27 cellular contexts compared by ENCODE assay signal in genomic region chr3:170496026-170496867, GRCh38.
A peak's percentile ranks its signal among the peaks of the same experiment; 100 is the strongest.
DNase-seq lines count a peak whose midpoint lies in the region; ATAC-seq and TF ChIP-seq lines count a peak whose summit lies in the region.
"Had no signal": no experiment of that assay in that cellular context is flagged by ENCODE, and none has a peak within 500 bp of the region (broad histone marks: within the 10 kb centered on the region; RNA-seq: fewer than 3 reads in every experiment).

No MANE protein-coding gene starts in this region.

- H3K4me1 ChIP-seq in DND-41 (ENCODE audit: insufficient read depth, low read length): no peaks in the 10 kb centered on the region
- no peaks in the 10 kb centered on the region for H3K4me1 ChIP-seq in neural progenitor cell
- H3K4me1 ChIP-seq in hepatocyte (ENCODE audit: insufficient read depth): peaks cover 15% of the 10 kb centered on the region
- H3K4me1 ChIP-seq in sigmoid colon: no peaks in the 10 kb centered on the region
- H3K4me1 ChIP-seq: BE2C, breast epithelium, esophagus squamous epithelium, gastrocnemius medialis, spleen, upper lobe of left lung had no signal

- TF ChIP-seq POLR2A in sigmoid colon (IDR thresholded peaks at IDR 0.05): no peak

- H3K9me3 Mint-ChIP-seq in neural progenitor cell: peaks cover 7% of the 10 kb centered on the region
- H3K9me3 Mint-ChIP-seq: activated naive CD4-positive, alpha-beta T cell treated with anti-CD3 and anti-CD28 coated beads, Interleukin-2, amount 10 ng/mL, durations not matched to agents 7 days and 5 days; memory B cell; naive thymus-derived CD8-positive, alpha-beta T cell had no signal

- no peak overlapping the region for H2AFZ ChIP-seq in DND-41 (ENCODE audit: low read depth, low read length)
- H2AFZ ChIP-seq in neural progenitor cell (replicated peaks): no peak overlapping the region
- no peak overlapping the region for H2AFZ ChIP-seq in hepatocyte

- H3K27me3 ChIP-seq in DND-41 (ENCODE audit: insufficient read depth, low read length, poor library complexity): no peaks in the 10 kb centered on the region
- H3K27me3 ChIP-seq in neural progenitor cell: no peaks in the 10 kb centered on the region
- H3K27me3 ChIP-seq in hepatocyte: no peaks in the 10 kb centered on the region
- no peaks in the 10 kb centered on the region for H3K27me3 ChIP-seq in sigmoid colon
- H3K27me3 ChIP-seq: BE2C, breast epithelium, esophagus squamous epithelium, gastrocnemius medialis, MG63, upper lobe of left lung had no signal

- H3K9me2 ChIP-seq in hepatocyte (replicated peaks; ENCODE audit: insufficient read depth): no peaks in the 10 kb centered on the region

- TF ChIP-seq EP300 in Ishikawa (IDR thresholded peaks at IDR 0.05; ENCODE audit: borderline replicate concordance) (no peak), sigmoid colon (IDR thresholded peaks at IDR 0.05) (no peak)

- no peaks in the 10 kb centered on the region for H3F3A ChIP-seq in neural progenitor cell (ENCODE audit: low read depth)

- H3K36me3 ChIP-seq in DND-41 (ENCODE audit: insufficient read depth, low read length) (no peaks in the 10 kb centered on the region), neural progenitor cell (no peaks in the 10 kb centered on the region), hepatocyte (replicated peaks; ENCODE audit: insufficient read depth, low read depth) (no peaks in the 10 kb centered on the region), sigmoid colon (no peaks in the 10 kb centered on the region)
- H3K36me3 ChIP-seq: breast epithelium, esophagus squamous epithelium, gastrocnemius medialis, MG63, spleen, upper lobe of left lung had no signal

- H3K9me3 ChIP-seq in DND-41 (ENCODE audit: insufficient read depth, low read length, severe bottlenecking): no peaks in the 10 kb centered on the region
- H3K9me3 ChIP-seq in neural progenitor cell (ENCODE audit: low read depth): no peaks in the 10 kb centered on the region
- H3K9me3 ChIP-seq in hepatocyte (ENCODE audit: low read depth): no peaks in the 10 kb centered on the region
- no peaks in the 10 kb centered on the region for H3K9me3 ChIP-seq in sigmoid colon
- H3K9me3 ChIP-seq: BE2C, breast epithelium, esophagus squamous epithelium, gastrocnemius medialis, MG63, spleen, upper lobe of left lung had no signal

- H3K36me3 Mint-ChIP-seq in neural progenitor cell: peaks cover 2% of the 10 kb centered on the region
- H3K36me3 Mint-ChIP-seq: activated naive CD4-positive, alpha-beta T cell treated with anti-CD3 and anti-CD28 coated beads, Interleukin-2, amount 10 ng/mL, durations not matched to agents 7 days and 5 days; memory B cell; naive thymus-derived CD8-positive, alpha-beta T cell had no signal

- no peak for ATAC-seq in DND-41 (ENCODE audit: insufficient read depth, low read depth)
- ATAC-seq: gastrocnemius medialis; naive thymus-derived CD8-positive, alpha-beta T cell had no signal

- H3K4me3 ChIP-seq in DND-41 (ENCODE audit: low read depth in 1 of 2, low read length in 2 of 2) (no peak overlapping the region), choroid plexus epithelial cell (ENCODE audit: low read depth, low read length) (no peak overlapping the region), neural progenitor cell (no peak overlapping the region), hepatocyte (no peak overlapping the region), sigmoid colon (no peak overlapping the region)
- H3K4me3 ChIP-seq: breast epithelium, esophagus squamous epithelium, gastrocnemius medialis, MG63, spleen, upper lobe of left lung had no signal

- no peaks in the 10 kb centered on the region for H3K4me1 Mint-ChIP-seq in neural progenitor cell
- H3K4me1 Mint-ChIP-seq: activated naive CD4-positive, alpha-beta T cell treated with anti-CD3 and anti-CD28 coated beads, Interleukin-2, amount 10 ng/mL, durations not matched to agents 7 days and 5 days; memory B cell; naive thymus-derived CD8-positive, alpha-beta T cell had no signal

- H3K79me2 ChIP-seq in DND-41 (ENCODE audit: insufficient read depth, low read length) (no peaks in the 10 kb centered on the region), neural progenitor cell (ENCODE audit: low read depth) (no peaks in the 10 kb centered on the region), hepatocyte (no peaks in the 10 kb centered on the region)

- peaks cover 2% of the 10 kb centered on the region for H3K27me3 Mint-ChIP-seq in neural progenitor cell (ENCODE audit: insufficient read depth, low read depth)

- H3K27ac Mint-ChIP-seq in neural progenitor cell: peak overlapping the region; percentile 36
- H3K27ac Mint-ChIP-seq: activated naive CD4-positive, alpha-beta T cell treated with anti-CD3 and anti-CD28 coated beads, Interleukin-2, amount 10 ng/mL, durations not matched to agents 7 days and 5 days; memory B cell; naive thymus-derived CD8-positive, alpha-beta T cell had no signal

- intact Hi-C loops in sigmoid colon (cut with DNase I): no loop called here

- no peak overlapping the region for H3K9ac ChIP-seq in DND-41 (ENCODE audit: low read depth, low read length)
- no peak overlapping the region for H3K9ac ChIP-seq in neural progenitor cell

- peak; percentile 22; the same call in 1 of the 2 replicates for TF ChIP-seq RAD21 in Ishikawa (IDR thresholded peaks at IDR 0.05; ENCODE audit: low read depth)

- no peak overlapping the region for H3K4me3 Mint-ChIP-seq in neural progenitor cell
- H3K4me3 Mint-ChIP-seq: activated naive CD4-positive, alpha-beta T cell treated with anti-CD3 and anti-CD28 coated beads, Interleukin-2, amount 10 ng/mL, durations not matched to agents 7 days and 5 days; memory B cell; naive thymus-derived CD8-positive, alpha-beta T cell had no signal

- TF ChIP-seq CTCF in DND-41 (IDR thresholded peaks at IDR 0.05; ENCODE audit: borderline replicate concordance, extremely low read depth, low read length, poor library complexity, severe bottlenecking) (peak; percentile 26), choroid plexus epithelial cell (conservative IDR thresholded peaks at IDR 0.05; ENCODE audit: low read depth, low read length) (peak; percentile 23), neural progenitor cell (IDR thresholded peaks at IDR 0.05) (peak; percentile 30), hepatocyte (IDR thresholded peaks at IDR 0.05; ENCODE audit: poor library complexity) (no peak), sigmoid colon (IDR thresholded peaks at IDR 0.05) (no peak)

- H3K27ac ChIP-seq in DND-41 (ENCODE audit: low read length) (no peak overlapping the region), neural progenitor cell (no peak overlapping the region), hepatocyte (no peak overlapping the region), sigmoid colon (no peak overlapping the region)
- H3K27ac ChIP-seq: esophagus squamous epithelium, gastrocnemius medialis, spleen, upper lobe of left lung had no signal

- DNase-seq in DND-41 (no peak), choroid plexus epithelial cell (ENCODE audit: low read depth) (no peak), neural progenitor cell (ENCODE audit: low spot score) (peak; percentile 4), hepatocyte (ENCODE audit: low spot score) (no peak), T1000 (lab: John Stamatoyannopoulos, UW) (no peak), sigmoid colon (no peak)
- DNase-seq in activated naive CD4-positive, alpha-beta T cell treated with anti-CD3 and anti-CD28 coated beads, Interleukin-2, amount 50 U/mL, for 16 hours: no peak
- DNase-seq: ACHN; activated CD4-positive, alpha-beta T cell treated with anti-CD3 and anti-CD28 coated beads, Interleukin-2, amount 50 U/mL, for 4 hours; activated naive CD4-positive, alpha-beta T cell treated with anti-CD3 and anti-CD28 coated beads, Interleukin-2, amount 10 ng/mL, durations not matched to agents 7 days and 5 days; BE2C; cortex of kidney; esophagus squamous epithelium; gastrocnemius medialis; hippocampal formation; MG63; naive thymus-derived CD8-positive, alpha-beta T cell; NCI-H1417; NCI-H2029 treated with DMSO at 0.1 percent for 48 hours; NCI-H526 treated with DMSO at 0.1 percent for 48 hours; retina; spleen; stimulated activated CD4-positive, alpha-beta T cell treated with anti-CD3 and anti-CD28 coated beads, Interleukin-2, amount 100 ng/mL, for 48 hours had no signal

- H3K4me2 ChIP-seq in DND-41 (ENCODE audit: insufficient read depth, low read length) (no peak overlapping the region), neural progenitor cell (no peak overlapping the region), hepatocyte (no peak overlapping the region)

- no peaks in the 10 kb centered on the region for H4K20me1 ChIP-seq in DND-41 (ENCODE audit: insufficient read depth, low read length)
- H4K20me1 ChIP-seq in neural progenitor cell (ENCODE audit: low read depth): no peaks in the 10 kb centered on the region
- H4K20me1 ChIP-seq in hepatocyte (ENCODE audit: insufficient read depth, poor library complexity, severe bottlenecking): no peaks in the 10 kb centered on the region

- WGBS in hepatocyte (ENCODE audit: low lambda C conversion rate, missing lambda C conversion rate): 95% methylated on average over 40 of the region's 40 CpGs
- WGBS in sigmoid colon, 2 donors: 93 to 95% methylated on average over 40 of the region's 40 CpGs

TF ChIP-seq in Ishikawa, 13 proteins besides CTCF, POLR2A, EP300 and RAD21:
- TF ChIP-seq USF1 (IDR thresholded peaks at IDR 0.05) (no peak), ZBTB7A (IDR thresholded peaks at IDR 0.05; ENCODE audit: low read depth) (no peak), TEAD4 (IDR thresholded peaks at IDR 0.05) (no peak), CREB1 (IDR thresholded peaks at IDR 0.05; ENCODE audit: low read depth) (no peak), EGR1 (IDR thresholded peaks at IDR 0.05) (no peak), FOXM1 (IDR thresholded peaks at IDR 0.05; ENCODE audit: borderline replicate concordance, low read depth) (no peak)
- TF ChIP-seq, protein P1, sequence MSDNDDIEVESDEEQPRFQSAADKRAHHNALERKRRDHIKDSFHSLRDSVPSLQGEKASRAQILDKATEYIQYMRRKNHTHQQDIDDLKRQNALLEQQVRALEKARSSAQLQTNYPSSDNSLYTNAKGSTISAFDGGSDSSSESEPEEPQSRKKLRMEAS (IDR thresholded peaks at IDR 0.05): no peak
TF ChIP-seq in Ishikawa: peak in this region for 0.

Comparison
In these comparisons a context has a peak if more than half of its experiments do, and no peak if none do; other contexts are left out.
1. CTCF ChIP-seq: peak in DND-41 (single experiment), choroid plexus epithelial cell (single experiment) and neural progenitor cell (single experiment); none in hepatocyte (single experiment) and sigmoid colon (0 of 4).